In genomic region chrX:134806707-134807038, GRCh38 we compare ENCODE assay signal across 8 cellular contexts. TPM values are rescaled to one million over a fixed set of nuclear protein-coding genes. Genes with fewer than 3 reads are reported as not detected.
DNase-seq lines count a peak whose midpoint lies in the region; ATAC-seq and TF ChIP-seq lines count a peak whose summit lies in the region.

No MANE protein-coding gene starts in this region.

- no peaks in the 10 kb centered on the region for H3K9me3 Mint-ChIP-seq in dendritic cell treated with granulocyte-macrophage colony-stimulating factor and Interleukin-4, amounts not matched to agents 40 ng/mL and 50 ng/mL, for 4 days
- H3K9me3 Mint-ChIP-seq in nephron progenitor cell, result peaks cover 41% of the 10 kb centered on the region

- H3K27ac Mint-ChIP-seq in dendritic cell treated with granulocyte-macrophage colony-stimulating factor and Interleukin-4, amounts not matched to agents 40 ng/mL and 50 ng/mL, for 4 days, result peak overlapping the region; percentile 90
- no peak overlapping the region for H3K27ac Mint-ChIP-seq in nephron progenitor cell

- H2AFZ ChIP-seq in KMS-11 (ENCODE audit: low read depth), result peak overlapping the region; percentile 83; the same call in 1 of the 2 replicates

- intact Hi-C loops in dendritic cell treated with granulocyte-macrophage colony-stimulating factor and Interleukin-4, amounts not matched to agents 40 ng/mL and 50 ng/mL, for 4 days (cut with micrococcal nuclease), result no loop called here

- CTCF ChIA-PET in BJ (lab: Yijun Ruan, JAX), result interaction anchor here (0.9 kb wide), 1 partner anchor 10 kb away, joined by 4 read pairs; no protein-coding TSS in a partner anchor

- H3K4me2 ChIP-seq in KMS-11, result peak overlapping the region; percentile 66; the same call in 1 of the 2 replicates

- H3K4me3 ChIP-seq in BJ (ENCODE audit: low read depth, low read length), result peak overlapping the region; percentile 64
- H3K4me3 ChIP-seq in KMS-11 (IDR thresholded peaks at IDR 0.05; ENCODE audit: insufficient read depth, low read depth, low read length), result no peak overlapping the region

- H4K20me1 ChIP-seq in KMS-11 (ENCODE audit: insufficient read depth), result no peaks in the 10 kb centered on the region

- no peaks in the 10 kb centered on the region for H3K27me3 Mint-ChIP-seq in dendritic cell treated with granulocyte-macrophage colony-stimulating factor and Interleukin-4, amounts not matched to agents 40 ng/mL and 50 ng/mL, for 4 days
- H3K27me3 Mint-ChIP-seq in nephron progenitor cell (ENCODE audit: low read depth, poor library complexity), result no peaks in the 10 kb centered on the region

- peak overlapping the region; percentile 85 for H3K4me3 Mint-ChIP-seq in dendritic cell treated with granulocyte-macrophage colony-stimulating factor and Interleukin-4, amounts not matched to agents 40 ng/mL and 50 ng/mL, for 4 days
- peak overlapping the region; percentile 93 for H3K4me3 Mint-ChIP-seq in nephron progenitor cell

- H3K4me1 ChIP-seq in KMS-11 (ENCODE audit: low read depth, poor library complexity, severe bottlenecking), result peaks cover 28% of the 10 kb centered on the region

- peak overlapping the region; percentile 85 for H3K27ac ChIP-seq in KMS-11

- H3K4me1 Mint-ChIP-seq in dendritic cell treated with granulocyte-macrophage colony-stimulating factor and Interleukin-4, amounts not matched to agents 40 ng/mL and 50 ng/mL, for 4 days (ENCODE audit: low read depth), result peaks cover 12% of the 10 kb centered on the region
- peaks cover 12% of the 10 kb centered on the region for H3K4me1 Mint-ChIP-seq in nephron progenitor cell

- peak overlapping the region; percentile 82; the same call in 1 of the 2 replicates for H3K9ac ChIP-seq in KMS-11

- H3K79me2 ChIP-seq in KMS-11 (ENCODE audit: insufficient read depth, low read depth), result no peaks in the 10 kb centered on the region

- POLR2A ChIA-PET in BJ (lab: Charles Lee), result no interaction called here

- no peak for ATAC-seq in GM19463 (IDR thresholded peaks at IDR 0.05; ENCODE audit: unreplicated experiment)
- no peak for ATAC-seq in HG02642 (IDR thresholded peaks at IDR 0.05; ENCODE audit: poor library complexity, unreplicated experiment)
- ATAC-seq in HG03439 (IDR thresholded peaks at IDR 0.05; ENCODE audit: unreplicated experiment), result no peak

- DNase-seq in BJ (ENCODE audit: low read depth) (no peak), nephron progenitor cell (no peak), HuH-7.5 (ENCODE audit: low spot score) (no peak)

- no peak for TF ChIP-seq CTCF in BJ (IDR thresholded peaks at IDR 0.05; ENCODE audit: insufficient read depth, low read depth, low read length)
- no peak for TF ChIP-seq CTCF in KMS-11 (conservative IDR thresholded peaks at IDR 0.05; ENCODE audit: low read depth, low read length)
- no peak for TF ChIP-seq CTCF in nephron progenitor cell (IDR thresholded peaks at IDR 0.05)

- H3K36me3 Mint-ChIP-seq in dendritic cell treated with granulocyte-macrophage colony-stimulating factor and Interleukin-4, amounts not matched to agents 40 ng/mL and 50 ng/mL, for 4 days (ENCODE audit: low read depth), result peaks cover 12% of the 10 kb centered on the region
- H3K36me3 Mint-ChIP-seq in nephron progenitor cell (ENCODE audit: low read depth), result no peaks in the 10 kb centered on the region

- no peaks in the 10 kb centered on the region for H3K27me3 ChIP-seq in BJ (ENCODE audit: control insufficient read depth, insufficient read depth, low read length)
- H3K27me3 ChIP-seq in KMS-11 (ENCODE audit: insufficient read depth, low read depth), result no peaks in the 10 kb centered on the region

- H3K36me3 ChIP-seq in BJ (ENCODE audit: control insufficient read depth, insufficient read depth, low read length), result no peaks in the 10 kb centered on the region
- H3K36me3 ChIP-seq in KMS-11 (ENCODE audit: insufficient read depth), result no peaks in the 10 kb centered on the region

RNA-seq across cellular contexts. Expression of gene PABIR2, which starts 9.7 kb away (rescaled TPM):
- polyA plus RNA-seq in BJ (2011; rRNA removed), result 14.1 and 15.4 TPM in 2 replicates
- 6.4 and 6.5 TPM in 2 replicates for polyA minus RNA-seq in BJ (2011; rRNA and poly(A)+ RNA removed)
